28 cellular contexts compared by ENCODE assay signal in the genomic region with DNA sequence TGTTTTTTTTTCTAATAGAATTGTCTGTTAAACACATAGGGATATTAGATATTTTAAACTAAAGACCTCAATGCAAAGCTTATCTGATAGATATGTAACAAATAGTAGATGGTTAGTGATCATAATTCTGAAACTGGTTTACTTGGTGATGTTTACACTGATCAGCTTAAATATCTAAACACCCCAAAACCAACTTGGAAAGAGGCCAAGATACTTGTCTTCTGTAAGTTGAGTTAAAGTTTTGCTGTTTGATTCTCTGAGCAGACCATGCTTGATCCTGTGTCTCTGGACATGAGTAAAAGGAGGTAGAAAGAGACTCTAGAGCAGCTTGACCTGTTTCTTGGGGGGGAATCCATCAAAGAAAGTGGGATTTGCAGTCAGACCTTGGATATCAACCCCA.
"Had no signal": no experiment of that assay in that cellular context is flagged by ENCODE, and none has a peak within 500 bp of the region (broad histone marks: within the 10 kb centered on the region; RNA-seq: fewer than 3 reads in every experiment).

No MANE protein-coding gene starts in this region.

- H3K4me3 ChIP-seq: ascending aorta, esophagus squamous epithelium, lower lobe of right lung, mucosa of descending colon, skin epidermis, thoracic aorta, uterus had no signal

- H3K27me3 Mint-ChIP-seq: activated CD4-positive, alpha-beta memory T cell treated with anti-CD3 and anti-CD28 coated beads for 36 hours; activated CD4-positive, alpha-beta T cell treated with anti-CD3 and anti-CD28 coated beads, Interleukin-2, amount 10 ng/mL, durations not matched to agents 24 days and 14 days; activated naive CD4-positive, alpha-beta T cell treated with anti-CD3 and anti-CD28 coated beads, Interleukin-2, amount 10 ng/mL, durations not matched to agents 7 days and 5 days; activated naive CD8-positive, alpha-beta T cell treated with anti-CD3 and anti-CD28 coated beads, Interleukin-2, amount 10 ng/mL, durations not matched to agents 7 days and 5 days; activated T-cell treated with anti-CD3 and anti-CD28 coated beads, Interleukin-2, amount 50 U/mL, for 24 hours; central memory CD8-positive, alpha-beta T cell; dendritic cell treated with granulocyte-macrophage colony-stimulating factor and Interleukin-4, amounts not matched to agents 40 ng/mL and 50 ng/mL, for 4 days; stimulated activated naive CD8-positive, alpha-beta T cell treated with anti-CD3 and anti-CD28 coated beads, Interleukin-15, Interleukin-2, amounts not matched to agents 100 ng/mL and 50 ng/mL, for 24 hours; type B pancreatic cell had no signal

- H3K36me3 Mint-ChIP-seq: activated CD4-positive, alpha-beta memory T cell treated with anti-CD3 and anti-CD28 coated beads for 36 hours; type B pancreatic cell had no signal

- H3K36me3 ChIP-seq: lower lobe of right lung, uterus, WERI-Rb-1 had no signal

- H3K9me3 Mint-ChIP-seq: activated CD4-positive, alpha-beta memory T cell treated with anti-CD3 and anti-CD28 coated beads for 36 hours; activated CD4-positive, alpha-beta T cell treated with anti-CD3 and anti-CD28 coated beads, Interleukin-2, amount 10 ng/mL, durations not matched to agents 24 days and 14 days; activated naive CD4-positive, alpha-beta T cell treated with anti-CD3 and anti-CD28 coated beads, Interleukin-2, amount 10 ng/mL, durations not matched to agents 7 days and 5 days; activated naive CD8-positive, alpha-beta T cell treated with anti-CD3 and anti-CD28 coated beads, Interleukin-2, amount 10 ng/mL, durations not matched to agents 7 days and 5 days; activated T-cell treated with anti-CD3 and anti-CD28 coated beads, Interleukin-2, amount 50 U/mL, for 24 hours; central memory CD8-positive, alpha-beta T cell; dendritic cell treated with granulocyte-macrophage colony-stimulating factor and Interleukin-4, amounts not matched to agents 40 ng/mL and 50 ng/mL, for 4 days; nephron; stimulated activated effector memory CD8-positive, alpha-beta T cell treated with anti-CD3 and anti-CD28 coated beads, Interleukin-12 subunit alpha, Interleukin-12 subunit beta, amount 100 ng/mL, for 72 hours; stimulated activated naive CD8-positive, alpha-beta T cell treated with anti-CD3 and anti-CD28 coated beads, Interleukin-15, Interleukin-2, amounts not matched to agents 100 ng/mL and 50 ng/mL, for 24 hours; T-helper 1 cell treated with Interleukin-12 subunit alpha and Interleukin-12 subunit beta and Interleukin-4 antibody, amounts not matched to agents 30 μg/mL and 1 μg/mL, for 36 hours; type B pancreatic cell had no signal

- FAIRE-seq: kidney had no signal

- ATAC-seq: mucosa of descending colon; sciatic nerve; stimulated activated effector memory CD8-positive, alpha-beta T cell treated with anti-CD3 and anti-CD28 coated beads, Interleukin-12 subunit alpha, Interleukin-12 subunit beta, amount 100 ng/mL, for 72 hours had no signal

- H3K27ac ChIP-seq: ascending aorta, esophagus squamous epithelium, lower lobe of right lung, skin epidermis, thoracic aorta, uterus, WERI-Rb-1 had no signal

- DNase-seq: activated CD4-positive, alpha-beta memory T cell treated with anti-CD3 and anti-CD28 coated beads for 36 hours; activated CD4-positive, alpha-beta T cell treated with anti-CD3 and anti-CD28 coated beads, Interleukin-2, amount 10 ng/mL, durations not matched to agents 24 days and 14 days; activated CD4-positive, CD25-positive, alpha-beta regulatory T cell treated with anti-CD3 and anti-CD28 coated beads, Interleukin-2, amount 50 U/mL, for 72 hours; activated CD8-positive, alpha-beta memory T cell treated with anti-CD3 and anti-CD28 coated beads, Interleukin-2, amount 50 U/mL, for 48 hours; activated gamma-delta T cell; activated naive CD4-positive, alpha-beta T cell treated with anti-CD3 and anti-CD28 coated beads, Interleukin-2, amount 10 ng/mL, durations not matched to agents 7 days and 5 days; activated naive CD8-positive, alpha-beta T cell treated with anti-CD3 and anti-CD28 coated beads, Interleukin-2, amount 10 ng/mL, durations not matched to agents 7 days and 5 days; activated T-cell treated with anti-CD3 and anti-CD28 coated beads, Interleukin-2, amount 50 U/mL, for 24 hours; esophagus squamous epithelium; hippocampal formation; kidney; lower lobe of right lung; mucosa of descending colon; stimulated activated CD4-positive, alpha-beta T cell treated with anti-CD3 and anti-CD28 coated beads, Interleukin-4, amount 100 ng/mL, for 24 hours; T1000; uterus; WERI-Rb-1 had no signal

- H3K9me3 ChIP-seq: esophagus squamous epithelium, lower lobe of right lung, mucosa of descending colon, thoracic aorta, uterus had no signal

- H3K27ac Mint-ChIP-seq: activated CD4-positive, alpha-beta memory T cell treated with anti-CD3 and anti-CD28 coated beads for 36 hours; activated CD4-positive, alpha-beta T cell treated with anti-CD3 and anti-CD28 coated beads, Interleukin-2, amount 10 ng/mL, durations not matched to agents 24 days and 14 days; activated naive CD4-positive, alpha-beta T cell treated with anti-CD3 and anti-CD28 coated beads, Interleukin-2, amount 10 ng/mL, durations not matched to agents 7 days and 5 days; activated naive CD8-positive, alpha-beta T cell treated with anti-CD3 and anti-CD28 coated beads, Interleukin-2, amount 10 ng/mL, durations not matched to agents 7 days and 5 days; activated T-cell treated with anti-CD3 and anti-CD28 coated beads, Interleukin-2, amount 50 U/mL, for 24 hours; dendritic cell treated with granulocyte-macrophage colony-stimulating factor and Interleukin-4, amounts not matched to agents 40 ng/mL and 50 ng/mL, for 4 days; nephron; stimulated activated naive CD8-positive, alpha-beta T cell treated with anti-CD3 and anti-CD28 coated beads, Interleukin-15, Interleukin-2, amounts not matched to agents 100 ng/mL and 50 ng/mL, for 24 hours; T-helper 1 cell treated with Interleukin-12 subunit alpha and Interleukin-12 subunit beta and Interleukin-4 antibody, amounts not matched to agents 30 μg/mL and 1 μg/mL, for 36 hours; type B pancreatic cell had no signal

- H3K4me1 ChIP-seq: uterus had no signal

- H3K27me3 ChIP-seq: ascending aorta, esophagus squamous epithelium, uterus had no signal

- H3K4me3 Mint-ChIP-seq: activated CD4-positive, alpha-beta memory T cell treated with anti-CD3 and anti-CD28 coated beads for 36 hours; activated CD4-positive, alpha-beta T cell treated with anti-CD3 and anti-CD28 coated beads, Interleukin-2, amount 10 ng/mL, durations not matched to agents 24 days and 14 days; activated naive CD4-positive, alpha-beta T cell treated with anti-CD3 and anti-CD28 coated beads, Interleukin-2, amount 10 ng/mL, durations not matched to agents 7 days and 5 days; activated naive CD8-positive, alpha-beta T cell treated with anti-CD3 and anti-CD28 coated beads, Interleukin-2, amount 10 ng/mL, durations not matched to agents 7 days and 5 days; activated T-cell treated with anti-CD3 and anti-CD28 coated beads, Interleukin-2, amount 50 U/mL, for 24 hours; central memory CD8-positive, alpha-beta T cell; dendritic cell treated with granulocyte-macrophage colony-stimulating factor and Interleukin-4, amounts not matched to agents 40 ng/mL and 50 ng/mL, for 4 days; nephron; stimulated activated effector memory CD8-positive, alpha-beta T cell treated with anti-CD3 and anti-CD28 coated beads, Interleukin-12 subunit alpha, Interleukin-12 subunit beta, amount 100 ng/mL, for 72 hours; stimulated activated naive CD8-positive, alpha-beta T cell treated with anti-CD3 and anti-CD28 coated beads, Interleukin-15, Interleukin-2, amounts not matched to agents 100 ng/mL and 50 ng/mL, for 24 hours; T-helper 1 cell treated with Interleukin-12 subunit alpha and Interleukin-12 subunit beta and Interleukin-4 antibody, amounts not matched to agents 30 μg/mL and 1 μg/mL, for 36 hours; type B pancreatic cell had no signal
